In the genomic region with DNA sequence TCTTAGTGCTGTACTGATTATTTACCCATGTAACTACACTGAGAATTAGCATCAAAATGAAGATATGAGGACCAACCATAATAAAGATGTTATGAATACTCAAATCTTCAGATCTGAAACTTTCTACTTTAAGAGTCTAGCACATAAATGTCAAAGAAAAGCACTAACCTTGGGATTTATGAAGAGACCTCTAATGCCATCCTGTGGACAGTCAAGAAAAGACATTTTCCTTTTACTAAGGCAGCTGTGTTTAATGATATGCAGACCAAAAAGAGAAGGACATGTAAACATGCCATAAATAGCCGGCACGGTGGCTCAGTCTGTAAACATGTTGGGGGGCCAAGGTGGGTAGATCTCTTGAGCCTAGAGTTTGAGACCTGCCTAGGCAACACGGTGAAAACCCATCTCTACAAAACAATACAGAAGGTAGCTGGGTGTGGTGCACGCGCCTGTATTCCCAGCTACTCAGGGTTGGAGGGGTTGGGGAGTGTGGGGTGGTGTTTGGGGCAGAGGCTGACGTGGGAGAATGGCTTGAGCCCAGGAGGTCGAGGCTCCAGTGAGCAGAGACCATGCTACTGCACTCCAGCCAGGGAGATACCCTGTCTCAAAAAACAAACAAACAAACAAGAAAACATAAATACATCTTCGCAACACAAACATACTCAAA, we compare ENCODE assay signal across 10 cellular contexts.
A peak's percentile ranks its signal among the peaks of the same experiment; 100 is the strongest.
DNase-seq lines count a peak whose midpoint lies in the region; ATAC-seq and TF ChIP-seq lines count a peak whose summit lies in the region.
"Had no signal": no experiment of that assay in that cellular context is flagged by ENCODE, and none has a peak within 500 bp of the region (broad histone marks: within the 10 kb centered on the region; RNA-seq: fewer than 3 reads in every experiment).

No MANE protein-coding gene starts in this region.

- no peaks in the 10 kb centered on the region for H3K79me2 ChIP-seq in trophoblast cell (ENCODE audit: control insufficient read depth, insufficient read depth, low read length, poor library complexity)

- H4K91ac ChIP-seq in trophoblast cell (ENCODE audit: low read depth, low read length): peak overlapping the region; percentile 43

- peak overlapping the region; percentile 49 for H2BK12ac ChIP-seq in trophoblast cell (ENCODE audit: low read length)

- H3K18ac ChIP-seq in trophoblast cell (ENCODE audit: low read length): no peak overlapping the region

- H3K4ac ChIP-seq in trophoblast cell (ENCODE audit: low read depth, low read length): no peak overlapping the region

- POLR2A ChIA-PET in HEK293T (lab: Yijun Ruan, JAX): no interaction called here
- POLR2A ChIA-PET in activated CD8-positive, alpha-beta T cell treated with anti-CD3 and anti-CD28 coated beads for 36 hours (lab: Charles Lee): interaction anchor here (0.5 kb wide), 1 partner anchor 15 kb away, joined by 3 read pairs; no protein-coding TSS in a partner anchor

- H3K79me1 ChIP-seq in trophoblast cell (ENCODE audit: low read length): no peaks in the 10 kb centered on the region

- no peaks in the 10 kb centered on the region for H3K27me3 ChIP-seq in dorsolateral prefrontal cortex
- no peaks in the 10 kb centered on the region for H3K27me3 ChIP-seq in trophoblast cell (ENCODE audit: insufficient read depth, low read length)

- no peaks in the 10 kb centered on the region for H3K4me1 ChIP-seq in trophoblast cell (ENCODE audit: control insufficient read depth in 1 of 2, insufficient read depth in 2 of 2, low read length in 2 of 2)

- no peak overlapping the region for H3K4me3 Mint-ChIP-seq in activated CD8-positive, alpha-beta T cell treated with anti-CD3 and anti-CD28 coated beads for 36 hours
- H3K4me3 Mint-ChIP-seq: activated naive CD4-positive, alpha-beta T cell treated with anti-CD3 and anti-CD28 coated beads, Interleukin-2, amount 50 U/mL, for 24 hours had no signal

- DNase-seq in HEK293T (ENCODE audit: extremely low spot score): peak; percentile 4
- peak; percentile 63 for DNase-seq in NCI-H446 treated with DMSO at 0.1 percent for 48 hours (lab: John Stamatoyannopoulos, UW)
- no peak for DNase-seq in dorsolateral prefrontal cortex
- DNase-seq in trophoblast cell: peak in 1 of 2 donors; percentile 15
- DNase-seq in left lobe of liver (ENCODE audit: low spot score): no peak
- DNase-seq in activated CD8-positive, alpha-beta T cell treated with anti-CD3 and anti-CD28 coated beads for 36 hours: no peak
- DNase-seq: IMR-90, T-helper 9 cell had no signal

- H3K4me2 ChIP-seq in trophoblast cell (ENCODE audit: low read length): no peak overlapping the region

- peak in 34 of 56 donors; percentile 2 to 49 (median 30) for TF ChIP-seq CTCF in dorsolateral prefrontal cortex (IDR thresholded peaks at IDR 0.05 in 54 of 56, conservative IDR thresholded peaks at IDR 0.05 in 2 of 56; ENCODE audit: low read depth in 1 of 56, partially characterized antibody in 56 of 56)
- no peak for TF ChIP-seq CTCF in activated CD8-positive, alpha-beta T cell treated with anti-CD3 and anti-CD28 coated beads for 36 hours (IDR thresholded peaks at IDR 0.05)

- 100% methylated on average over 1 of the region's 8 CpGs for WGBS in trophoblast cell (ENCODE audit: extremely low coverage, insufficient coverage, insufficient read length)

- no peak overlapping the region for H2BK120ac ChIP-seq in trophoblast cell (ENCODE audit: insufficient read depth, low read length, poor library complexity)

- no peak overlapping the region for H4K12ac ChIP-seq in trophoblast cell (ENCODE audit: low read depth, low read length)

- H3K27ac ChIP-seq in dorsolateral prefrontal cortex: no peak overlapping the region
- no peak overlapping the region for H3K27ac ChIP-seq in trophoblast cell (ENCODE audit: low read depth, low read length)

- H3K27me3 Mint-ChIP-seq in activated CD8-positive, alpha-beta T cell treated with anti-CD3 and anti-CD28 coated beads for 36 hours: no peaks in the 10 kb centered on the region
- H3K27me3 Mint-ChIP-seq: activated naive CD4-positive, alpha-beta T cell treated with anti-CD3 and anti-CD28 coated beads, Interleukin-2, amount 50 U/mL, for 24 hours had no signal

- no peak overlapping the region for H2AK5ac ChIP-seq in trophoblast cell (ENCODE audit: low read length)

- H3K27ac Mint-ChIP-seq in activated CD8-positive, alpha-beta T cell treated with anti-CD3 and anti-CD28 coated beads for 36 hours: no peak overlapping the region
- H3K27ac Mint-ChIP-seq: activated naive CD4-positive, alpha-beta T cell treated with anti-CD3 and anti-CD28 coated beads, Interleukin-2, amount 50 U/mL, for 24 hours had no signal

- peak overlapping the region; percentile 1 for H4K8ac ChIP-seq in trophoblast cell (ENCODE audit: low read depth, low read length)

- ATAC-seq in left lobe of liver (no peak), HG03442 (IDR thresholded peaks at IDR 0.05; ENCODE audit: unreplicated experiment) (no peak)
- ATAC-seq in activated CD8-positive, alpha-beta T cell treated with anti-CD3 and anti-CD28 coated beads for 36 hours: no peak

- intact Hi-C loops in dorsolateral prefrontal cortex (cut with DNase I): no loop called here
- intact Hi-C loops in activated CD8-positive, alpha-beta T cell treated with anti-CD3 and anti-CD28 coated beads for 36 hours (cut with micrococcal nuclease): no loop called here

- CTCF ChIA-PET in HEK293T (lab: Yijun Ruan, JAX): no interaction called here
- CTCF ChIA-PET in activated CD8-positive, alpha-beta T cell treated with anti-CD3 and anti-CD28 coated beads for 36 hours (lab: Charles Lee): no interaction called here

- peak overlapping the region; percentile 50 for H2AFZ ChIP-seq in trophoblast cell (ENCODE audit: insufficient read depth, low read length, poor library complexity)

- H3K36me3 Mint-ChIP-seq in activated CD8-positive, alpha-beta T cell treated with anti-CD3 and anti-CD28 coated beads for 36 hours (ENCODE audit: low read depth): no peaks in the 10 kb centered on the region
- H3K36me3 Mint-ChIP-seq: activated naive CD4-positive, alpha-beta T cell treated with anti-CD3 and anti-CD28 coated beads, Interleukin-2, amount 50 U/mL, for 24 hours had no signal

- H3K4me1 Mint-ChIP-seq in activated CD8-positive, alpha-beta T cell treated with anti-CD3 and anti-CD28 coated beads for 36 hours (ENCODE audit: low read depth): no peaks in the 10 kb centered on the region
- H3K4me1 Mint-ChIP-seq: activated naive CD4-positive, alpha-beta T cell treated with anti-CD3 and anti-CD28 coated beads, Interleukin-2, amount 50 U/mL, for 24 hours had no signal

- H2BK5ac ChIP-seq in trophoblast cell (ENCODE audit: low read depth, low read length, poor library complexity): no peak overlapping the region

- H3K36me3 ChIP-seq in trophoblast cell (ENCODE audit: control insufficient read depth in 1 of 2, insufficient read depth in 2 of 2, low read length in 2 of 2): no peaks in the 10 kb centered on the region

- H3K9ac ChIP-seq in trophoblast cell (ENCODE audit: low read length): no peak overlapping the region

- H3K4me3 ChIP-seq in dorsolateral prefrontal cortex (no peak overlapping the region), trophoblast cell (ENCODE audit: low read depth, low read length) (no peak overlapping the region)

- H3K9me3 ChIP-seq in trophoblast cell (ENCODE audit: insufficient read depth, low read depth, low read length): no peaks in the 10 kb centered on the region

- H3K23ac ChIP-seq in trophoblast cell (ENCODE audit: low read length): no peak overlapping the region

- no peak overlapping the region for H3K14ac ChIP-seq in trophoblast cell (ENCODE audit: low read length)

- H3K9me3 Mint-ChIP-seq in activated CD8-positive, alpha-beta T cell treated with anti-CD3 and anti-CD28 coated beads for 36 hours: peaks cover 4% of the 10 kb centered on the region

TF ChIP-seq in HEK293T, 16 proteins besides CTCF, POLR2A, EP300 and RAD21:
- TF ChIP-seq HDGF (IDR thresholded peaks at IDR 0.05; ENCODE audit: borderline replicate concordance) (no peak), TARDBP (IDR thresholded peaks at IDR 0.05) (no peak), ARNT (IDR thresholded peaks at IDR 0.05) (no peak), FOXK2 (IDR thresholded peaks at IDR 0.05) (no peak), ZNF384 (IDR thresholded peaks at IDR 0.05) (no peak), NFRKB (IDR thresholded peaks at IDR 0.05) (no peak), LEF1 (IDR thresholded peaks at IDR 0.05; ENCODE audit: borderline replicate concordance) (no peak)
TF ChIP-seq in HEK293T: peak in this region for 0.

Comparison
In these comparisons a context has a peak if more than half of its experiments do, and no peak if none do; other contexts are left out.
1. DNase-seq: peak in HEK293T (single experiment) and NCI-H446 treated with DMSO at 0.1 percent for 48 hours (single experiment); none in dorsolateral prefrontal cortex (0 of 10), left lobe of liver (single experiment) and activated CD8-positive, alpha-beta T cell treated with anti-CD3 and anti-CD28 coated beads for 36 hours (single experiment).